In genomic region chr17:39669897-39670735, GRCh38 we compare ENCODE assay signal across 15 cellular contexts. TPM values are rescaled to one million over a fixed set of nuclear protein-coding genes. Genes with fewer than 3 reads are reported as not detected.
"Had no signal": no experiment of that assay in that cellular context is flagged by ENCODE, and none has a peak within 500 bp of the region (broad histone marks: within the 10 kb centered on the region; RNA-seq: fewer than 3 reads in every experiment).

No MANE protein-coding gene starts in this region.

- H3K36me3 Mint-ChIP-seq: activated naive CD8-positive, alpha-beta T cell treated with anti-CD3 and anti-CD28 coated beads, Interleukin-2, amount 10 ng/mL, durations not matched to agents 7 days and 5 days; mesothelial cell of epicardium had no signal

- H3K27me3 ChIP-seq: thyroid gland had no signal

- H3K36me3 ChIP-seq: brain microvascular endothelial cell, lower lobe of right lung, thyroid gland had no signal

- H3K9me3 Mint-ChIP-seq: activated CD4-positive, alpha-beta T cell treated with anti-CD3 and anti-CD28 coated beads, Interleukin-2, amount 10 ng/mL, durations not matched to agents 7 days and 5 days; activated naive CD8-positive, alpha-beta T cell treated with anti-CD3 and anti-CD28 coated beads, Interleukin-2, amount 10 ng/mL, durations not matched to agents 7 days and 5 days; activated T-helper 1 cell treated with anti-CD3 and anti-CD28 coated beads, Interleukin-12 subunit alpha, Interleukin-12 subunit beta, Interleukin-2, Interleukin-4 antibody, amounts not matched to agents 30 ng/mL and 10 ng/mL and 1 ng/mL, durations not matched to agents 14 hours and 24 hours and 36 hours; mesothelial cell of epicardium; nephron progenitor cell; stimulated activated naive B cell treated with anti-CD40 and anti-IgM and Interleukin-4, amounts not matched to agents 10 μg/mL and 1 μg/mL and 100 μg/mL, for 72 hours had no signal

- H3K4me3 ChIP-seq: esophagus muscularis mucosa, lower lobe of right lung, thyroid gland had no signal

- H3K27ac Mint-ChIP-seq: activated CD4-positive, alpha-beta T cell treated with anti-CD3 and anti-CD28 coated beads, Interleukin-2, amount 10 ng/mL, durations not matched to agents 7 days and 5 days; activated naive CD8-positive, alpha-beta T cell treated with anti-CD3 and anti-CD28 coated beads, Interleukin-2, amount 10 ng/mL, durations not matched to agents 7 days and 5 days; activated T-helper 1 cell treated with anti-CD3 and anti-CD28 coated beads, Interleukin-12 subunit alpha, Interleukin-12 subunit beta, Interleukin-2, Interleukin-4 antibody, amounts not matched to agents 30 ng/mL and 10 ng/mL and 1 ng/mL, durations not matched to agents 14 hours and 24 hours and 36 hours; mesothelial cell of epicardium; nephron progenitor cell; stimulated activated naive B cell treated with anti-CD40 and anti-IgM and Interleukin-4, amounts not matched to agents 10 μg/mL and 1 μg/mL and 100 μg/mL, for 72 hours had no signal

- H3K4me3 Mint-ChIP-seq: activated CD4-positive, alpha-beta T cell treated with anti-CD3 and anti-CD28 coated beads, Interleukin-2, amount 10 ng/mL, durations not matched to agents 7 days and 5 days; activated naive CD8-positive, alpha-beta T cell treated with anti-CD3 and anti-CD28 coated beads, Interleukin-2, amount 10 ng/mL, durations not matched to agents 7 days and 5 days; activated T-helper 1 cell treated with anti-CD3 and anti-CD28 coated beads, Interleukin-12 subunit alpha, Interleukin-12 subunit beta, Interleukin-2, Interleukin-4 antibody, amounts not matched to agents 30 ng/mL and 10 ng/mL and 1 ng/mL, durations not matched to agents 14 hours and 24 hours and 36 hours; mesothelial cell of epicardium; nephron progenitor cell; stimulated activated naive B cell treated with anti-CD40 and anti-IgM and Interleukin-4, amounts not matched to agents 10 μg/mL and 1 μg/mL and 100 μg/mL, for 72 hours had no signal

- ATAC-seq: lower lobe of right lung; stimulated activated naive B cell treated with anti-CD40 and anti-IgM and Interleukin-4, amounts not matched to agents 10 μg/mL and 1 μg/mL and 100 μg/mL, for 72 hours had no signal

- H3K9me3 ChIP-seq: esophagus muscularis mucosa, lower lobe of right lung, thyroid gland had no signal

- DNase-seq: activated CD4-positive, alpha-beta T cell treated with anti-CD3 and anti-CD28 coated beads, Interleukin-2, amount 10 ng/mL, durations not matched to agents 7 days and 5 days; activated CD8-positive, alpha-beta memory T cell treated with anti-CD3 and anti-CD28 coated beads, Interleukin-2, amount 50 U/mL, for 48 hours; activated naive CD8-positive, alpha-beta T cell treated with anti-CD3 and anti-CD28 coated beads, Interleukin-2, amount 10 ng/mL, durations not matched to agents 7 days and 5 days; anterior cingulate cortex; brain microvascular endothelial cell; cortex of kidney; effector CD4-positive, alpha-beta T cell; lower lobe of right lung; nephron progenitor cell; stimulated activated CD4-positive, alpha-beta T cell treated with anti-CD3 and anti-CD28 coated beads, Interleukin-2, amount 100 ng/mL, for 48 hours; stimulated activated naive B cell treated with anti-CD40 and anti-IgM and Interleukin-4, amounts not matched to agents 10 μg/mL and 1 μg/mL and 100 μg/mL, for 72 hours; thyroid gland had no signal

- H3K27ac ChIP-seq: brain microvascular endothelial cell, esophagus muscularis mucosa, lower lobe of right lung, thyroid gland had no signal

RNA-seq across cellular contexts. Expression of gene PNMT, which starts 1.9 kb away (rescaled TPM):
- total RNA-seq: activated naive CD8-positive, alpha-beta T cell treated with anti-CD3 and anti-CD28 coated beads, Interleukin-2, amount 10 ng/mL, durations not matched to agents 7 days and 5 days; activated T-helper 1 cell treated with anti-CD3 and anti-CD28 coated beads, Interleukin-12 subunit alpha, Interleukin-12 subunit beta, Interleukin-2, Interleukin-4 antibody, amounts not matched to agents 30 ng/mL and 10 ng/mL and 1 ng/mL, durations not matched to agents 14 hours and 24 hours and 36 hours had no signal
